ENCODE assay signal across 11 cellular contexts in genomic region chr1:51622455-51622913, GRCh38. TPM values are rescaled to one million over a fixed set of nuclear protein-coding genes. Genes with fewer than 3 reads are reported as not detected.
A peak's percentile ranks its signal among the peaks of the same experiment; 100 is the strongest.
DNase-seq lines count a peak whose midpoint lies in the region; ATAC-seq and TF ChIP-seq lines count a peak whose summit lies in the region.
"Had no signal": no experiment of that assay in that cellular context is flagged by ENCODE, and none has a peak within 500 bp of the region (broad histone marks: within the 10 kb centered on the region; RNA-seq: fewer than 3 reads in every experiment).

No MANE protein-coding gene starts in this region.

- peaks cover 92% of the 10 kb centered on the region for H3K79me2 ChIP-seq in osteoblast (ENCODE audit: insufficient read depth, low read length)

- H2AFZ ChIP-seq in osteoblast (ENCODE audit: low read length) = no peak overlapping the region

- ATAC-seq in activated T-cell treated with anti-CD3 and anti-CD28 coated beads, Interleukin-2, amount 50 U/mL, for 72 hours (replicated peaks in 1 of 2) = peak in 1 of 2 donors; percentile 23
- ATAC-seq in lower lobe of right lung (peak; percentile 45 to 78), HG03565 (IDR thresholded peaks at IDR 0.05; ENCODE audit: unreplicated experiment) (no peak)
- ATAC-seq: CD8-positive, alpha-beta T cell had no signal

- peaks cover 37% of the 10 kb centered on the region for H3K4me1 ChIP-seq in lower lobe of right lung
- H3K4me1 ChIP-seq in osteoblast (ENCODE audit: insufficient read depth, low read length) = peaks cover 23% of the 10 kb centered on the region

- peaks cover 29% of the 10 kb centered on the region for H3K4me1 Mint-ChIP-seq in activated T-cell treated with anti-CD3 and anti-CD28 coated beads, Interleukin-2, amount 50 U/mL, for 72 hours (ENCODE audit: low read depth)
- H3K4me1 Mint-ChIP-seq in brain = peaks cover 71% of the 10 kb centered on the region

- peaks cover 13% of the 10 kb centered on the region for H4K20me1 ChIP-seq in osteoblast (ENCODE audit: insufficient read depth, low read length)

- H3K27me3 ChIP-seq in lower lobe of right lung (ENCODE audit: low read depth) (no peaks in the 10 kb centered on the region), osteoblast (ENCODE audit: insufficient read depth, low read length) (no peaks in the 10 kb centered on the region)

- DNase-seq in activated T-cell treated with anti-CD3 and anti-CD28 coated beads, Interleukin-2, amount 50 U/mL, for 72 hours = no peak
- no peak for DNase-seq in activated T-cell treated with anti-CD3 and anti-CD28 coated beads, Interleukin-2, amount 50 U/mL, for 48 hours
- peak; percentile 55 for DNase-seq in NCI-H226
- no peak for DNase-seq in lower lobe of right lung
- DNase-seq in osteoblast (ENCODE audit: insufficient read length, low spot score, missing footprints) = no peak
- DNase-seq in stimulated activated naive CD4-positive, alpha-beta T cell (lab: John Stamatoyannopoulos, UW) = no peak
- DNase-seq: naive B cell had no signal

- no peaks in the 10 kb centered on the region for H3K36me3 ChIP-seq in lower lobe of right lung
- H3K36me3 ChIP-seq in osteoblast (ENCODE audit: insufficient read depth, low read length) = no peaks in the 10 kb centered on the region

- no peaks in the 10 kb centered on the region for H3K9me3 Mint-ChIP-seq in activated T-cell treated with anti-CD3 and anti-CD28 coated beads, Interleukin-2, amount 50 U/mL, for 72 hours
- no peaks in the 10 kb centered on the region for H3K9me3 Mint-ChIP-seq in brain
- H3K9me3 Mint-ChIP-seq: CD8-positive, alpha-beta T cell; naive B cell had no signal

- H3K27me3 Mint-ChIP-seq in activated T-cell treated with anti-CD3 and anti-CD28 coated beads, Interleukin-2, amount 50 U/mL, for 72 hours (ENCODE audit: low read depth) = no peaks in the 10 kb centered on the region
- H3K27me3 Mint-ChIP-seq in brain = peaks cover 8% of the 10 kb centered on the region
- H3K27me3 Mint-ChIP-seq: naive B cell had no signal

- H3K36me3 Mint-ChIP-seq in activated T-cell treated with anti-CD3 and anti-CD28 coated beads, Interleukin-2, amount 50 U/mL, for 72 hours (ENCODE audit: insufficient read depth in 2 of 2) = no peaks in the 10 kb centered on the region
- no peaks in the 10 kb centered on the region for H3K36me3 Mint-ChIP-seq in brain
- H3K36me3 Mint-ChIP-seq: CD8-positive, alpha-beta T cell; naive B cell had no signal

- intact Hi-C loops in lower lobe of right lung (cut with DNase I) = no loop called here

- no peak overlapping the region for H3K4me2 ChIP-seq in osteoblast (ENCODE audit: insufficient read depth, low read length)

- H3K4me3 ChIP-seq in lower lobe of right lung (no peak overlapping the region), osteoblast (ENCODE audit: insufficient read depth, low read length) (no peak overlapping the region)

- H3K9me3 ChIP-seq in lower lobe of right lung (no peaks in the 10 kb centered on the region), osteoblast (ENCODE audit: low read depth, low read length) (no peaks in the 10 kb centered on the region)

- H3K27ac Mint-ChIP-seq in activated T-cell treated with anti-CD3 and anti-CD28 coated beads, Interleukin-2, amount 50 U/mL, for 72 hours = peak overlapping the region; percentile 1
- peak overlapping the region in 2 of 5 experiments; percentile 45 to 61 for H3K27ac Mint-ChIP-seq in brain
- H3K27ac Mint-ChIP-seq: CD8-positive, alpha-beta T cell had no signal

- no peak for TF ChIP-seq CTCF in brain (conservative IDR thresholded peaks at IDR 0.05)
- no peak for TF ChIP-seq CTCF in lower lobe of right lung (IDR thresholded peaks at IDR 0.05)
- no peak for TF ChIP-seq CTCF in osteoblast (IDR thresholded peaks at IDR 0.05; ENCODE audit: extremely low read depth, low read depth, low read length)

- H3K4me3 Mint-ChIP-seq in activated T-cell treated with anti-CD3 and anti-CD28 coated beads, Interleukin-2, amount 50 U/mL, for 72 hours = no peak overlapping the region
- H3K4me3 Mint-ChIP-seq in brain = peak overlapping the region in 3 of 5 experiments; percentile 2 to 39 (median 10)
- H3K4me3 Mint-ChIP-seq: CD8-positive, alpha-beta T cell had no signal

- H3K27ac ChIP-seq in lower lobe of right lung (peak overlapping the region; percentile 25), osteoblast (ENCODE audit: low read depth, low read length) (no peak overlapping the region)
- H3K27ac ChIP-seq: VCaP had no signal

RNA-seq across cellular contexts. Expression of gene OSBPL9, which starts 5.6 kb away (rescaled TPM):
- 10 to 100 TPM; 59.0 to 59.7 TPM for total RNA-seq in activated T-cell treated with anti-CD3 and anti-CD28 coated beads, Interleukin-2, amount 50 U/mL, for 72 hours
- polyA plus RNA-seq in brain (ENCODE audit: insufficient read depth, low read depth, low replicate concordance) = 23.9 TPM
- 65.4 TPM for total RNA-seq in lower lobe of right lung
- 87.9 and 96.4 TPM in 2 replicates for total RNA-seq in osteoblast

Comparison
In these comparisons a context has a peak if more than half of its experiments do, and no peak if none do; other contexts are left out.
1. H3K4me3 Mint-ChIP-seq: peak in brain (3 of 5); none in activated T-cell treated with anti-CD3 and anti-CD28 coated beads, Interleukin-2, amount 50 U/mL, for 72 hours (0 of 2).